ENCODE assay signal across 12 cellular contexts in the genomic region with DNA sequence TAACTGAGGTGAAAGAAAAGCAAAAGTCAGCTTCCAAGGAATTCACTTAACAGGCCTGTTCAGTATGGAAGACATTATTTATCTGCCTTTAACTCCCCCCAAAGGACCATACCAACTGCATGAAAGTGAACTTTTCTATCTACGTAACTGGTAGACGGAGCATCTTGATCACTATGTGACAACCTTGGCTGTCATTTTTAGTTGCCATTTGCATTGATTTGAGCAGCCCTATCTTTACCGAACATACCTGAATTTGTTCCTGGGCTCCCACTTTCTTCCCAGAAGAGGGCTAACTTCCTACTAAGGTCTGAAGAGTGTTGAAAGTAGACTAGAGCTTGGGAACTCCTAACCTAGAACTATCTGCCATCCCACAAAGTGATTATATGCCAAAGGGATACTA. TPM values are rescaled to one million over a fixed set of nuclear protein-coding genes. Genes with fewer than 3 reads are reported as not detected.
DNase-seq lines count a peak whose midpoint lies in the region; ATAC-seq, FAIRE-seq and TF ChIP-seq lines count a peak whose summit lies in the region.
"Had no signal": no experiment of that assay in that cellular context is flagged by ENCODE, and none has a peak within 500 bp of the region (broad histone marks: within the 10 kb centered on the region; RNA-seq: fewer than 3 reads in every experiment).

No MANE protein-coding gene starts in this region.

- CTCF ChIA-PET in activated CD4-positive, alpha-beta memory T cell treated with anti-CD3 and anti-CD28 coated beads for 36 hours (lab: Charles Lee): interaction anchor here (1.1 to 11.8 kb wide), 3 partner anchors 7 to 232 kb away, joined by 3 to 97 read pairs (median 3); partner anchors contain the start of gene SRSF9
- CTCF ChIA-PET in activated CD4-positive, alpha-beta memory T cell treated with anti-CD3 and anti-CD28 coated beads, Interleukin-2, amount 10 ng/mL, durations not matched to agents 7 days and 5 days (lab: Charles Lee): no interaction called here
- CTCF ChIA-PET in PC-3 (lab: Charles Lee): no interaction called here
- CTCF ChIA-PET in endothelial cell of umbilical vein (lab: Charles Lee): no interaction called here

- H3K9me2 ChIP-seq in PC-3 (replicated peaks; ENCODE audit: low read length): no peaks in the 10 kb centered on the region

- BruUV-seq in PC-3 (replicated peaks; lab: Mats Ljungman, UMichigan) (TSS peak; percentile 13), endothelial cell of umbilical vein (replicated peaks; lab: Mats Ljungman, UMichigan) (no TSS peak)

- H3K36me3 ChIP-seq in PC-3 (ENCODE audit: low read depth, low read length) (peaks cover 73% of the 10 kb centered on the region), endothelial cell of umbilical vein (ENCODE audit: control insufficient read depth in 2 of 2, extremely low read depth in 1 of 2, insufficient read depth in 2 of 2, low read length in 2 of 2) (peaks cover 35 to 50% of the 10 kb centered on the region in 2 experiments)

- dilution Hi-C loops in endothelial cell of umbilical vein (cut with MboI; ENCODE audit: extremely low pct_ligation_motif_present, low sequenced_read_pairs): no loop called here

- H4K20me1 ChIP-seq in PC-3 (ENCODE audit: low read length): peaks cover 30% of the 10 kb centered on the region
- no peaks in the 10 kb centered on the region for H4K20me1 ChIP-seq in endothelial cell of umbilical vein (replicated peaks; ENCODE audit: control insufficient read depth, extremely low read depth, insufficient read depth, low read length)

- no peaks in the 10 kb centered on the region for H3K9me1 ChIP-seq in endothelial cell of umbilical vein (replicated peaks; ENCODE audit: control insufficient read depth, extremely low read depth, insufficient read depth, low read length)

- no peaks in the 10 kb centered on the region for H3K27me3 Mint-ChIP-seq in activated CD4-positive, alpha-beta memory T cell treated with anti-CD3 and anti-CD28 coated beads for 36 hours
- no peaks in the 10 kb centered on the region for H3K27me3 Mint-ChIP-seq in activated CD4-positive, alpha-beta memory T cell treated with anti-CD3 and anti-CD28 coated beads, Interleukin-2, amount 10 ng/mL, durations not matched to agents 7 days and 5 days

- no peak overlapping the region for H3K27ac ChIP-seq in PC-3 (ENCODE audit: low read length)
- H3K27ac ChIP-seq in endothelial cell of umbilical vein (ENCODE audit: insufficient read depth, low read depth, low read length): no peak overlapping the region
- H3K27ac ChIP-seq: C4-2B had no signal

- TF ChIP-seq CTCF in PC-3 (conservative IDR thresholded peaks at IDR 0.05; ENCODE audit: low read depth, low read length): no peak
- no peak for TF ChIP-seq CTCF in endothelial cell of umbilical vein (IDR thresholded peaks at IDR 0.05; ENCODE audit: extremely low read depth in 1 of 2, insufficient read depth in 1 of 2, low read depth in 1 of 2, low read length in 2 of 2)

- no peak for DNase-seq in activated CD4-positive, alpha-beta memory T cell treated with anti-CD3 and anti-CD28 coated beads for 36 hours
- DNase-seq in activated CD4-positive, alpha-beta memory T cell treated with anti-CD3 and anti-CD28 coated beads, Interleukin-2, amount 10 ng/mL, durations not matched to agents 7 days and 5 days: no peak
- DNase-seq in PC-3: no peak
- no peak for DNase-seq in endothelial cell of umbilical vein (ENCODE audit: low read depth, low spot score)
- DNase-seq in DMS 273 treated with DMSO at 0.1 percent for 48 hours (lab: John Stamatoyannopoulos, UW): no peak
- DNase-seq: KG1, NCI-H1092, NCI-H1694 had no signal

- no peaks in the 10 kb centered on the region for H3F3A ChIP-seq in PC-3 (ENCODE audit: low read length, unreplicated experiment)

- no peaks in the 10 kb centered on the region for H3K4me1 ChIP-seq in PC-3 (ENCODE audit: insufficient read depth, low read length)
- no peaks in the 10 kb centered on the region for H3K4me1 ChIP-seq in endothelial cell of umbilical vein (ENCODE audit: control insufficient read depth, extremely low read depth, insufficient read depth, low read length)

- no peak for ATAC-seq in PC-3
- no peak for ATAC-seq in HG03439 (IDR thresholded peaks at IDR 0.05; ENCODE audit: unreplicated experiment)
- ATAC-seq: GM12878, HCT116 had no signal

- H3K79me2 ChIP-seq in PC-3 (ENCODE audit: low read length): peaks cover 24% of the 10 kb centered on the region
- H3K79me2 ChIP-seq in endothelial cell of umbilical vein (ENCODE audit: control insufficient read depth, insufficient read depth, low read length): peaks cover 15% of the 10 kb centered on the region

- H3K36me3 Mint-ChIP-seq in activated CD4-positive, alpha-beta memory T cell treated with anti-CD3 and anti-CD28 coated beads for 36 hours: peaks cover 57% of the 10 kb centered on the region
- H3K36me3 Mint-ChIP-seq in activated CD4-positive, alpha-beta memory T cell treated with anti-CD3 and anti-CD28 coated beads, Interleukin-2, amount 10 ng/mL, durations not matched to agents 7 days and 5 days (ENCODE audit: low read depth): peaks cover 72% of the 10 kb centered on the region

- peak overlapping the region; percentile 5 for H3K27ac Mint-ChIP-seq in activated CD4-positive, alpha-beta memory T cell treated with anti-CD3 and anti-CD28 coated beads for 36 hours
- H3K27ac Mint-ChIP-seq in activated CD4-positive, alpha-beta memory T cell treated with anti-CD3 and anti-CD28 coated beads, Interleukin-2, amount 10 ng/mL, durations not matched to agents 7 days and 5 days: no peak overlapping the region

- H3K27me3 ChIP-seq in PC-3 (ENCODE audit: low read length) (no peaks in the 10 kb centered on the region), endothelial cell of umbilical vein (ENCODE audit: control insufficient read depth in 2 of 2, insufficient read depth in 2 of 2, low read length in 2 of 2) (no peaks in the 10 kb centered on the region)

- peaks cover under 1% of the 10 kb centered on the region for H3K4me1 Mint-ChIP-seq in activated CD4-positive, alpha-beta memory T cell treated with anti-CD3 and anti-CD28 coated beads for 36 hours (ENCODE audit: low read depth)
- H3K4me1 Mint-ChIP-seq in activated CD4-positive, alpha-beta memory T cell treated with anti-CD3 and anti-CD28 coated beads, Interleukin-2, amount 10 ng/mL, durations not matched to agents 7 days and 5 days: peaks cover under 1% of the 10 kb centered on the region

- H3K9me3 Mint-ChIP-seq in activated CD4-positive, alpha-beta memory T cell treated with anti-CD3 and anti-CD28 coated beads for 36 hours: no peaks in the 10 kb centered on the region
- H3K9me3 Mint-ChIP-seq in activated CD4-positive, alpha-beta memory T cell treated with anti-CD3 and anti-CD28 coated beads, Interleukin-2, amount 10 ng/mL, durations not matched to agents 7 days and 5 days: no peaks in the 10 kb centered on the region

- POLR2A ChIA-PET in activated CD4-positive, alpha-beta memory T cell treated with anti-CD3 and anti-CD28 coated beads for 36 hours (lab: Charles Lee): no interaction called here
- POLR2A ChIA-PET in activated CD4-positive, alpha-beta memory T cell treated with anti-CD3 and anti-CD28 coated beads, Interleukin-2, amount 10 ng/mL, durations not matched to agents 7 days and 5 days (lab: Charles Lee): interaction anchor here (2.2 kb wide), 1 partner anchor 14 kb away, joined by 6 read pairs; the partner anchor contains the start of genes GATC and TRIAP1
- POLR2A ChIA-PET in PC-3 (lab: Charles Lee; ENCODE audit: unreplicated experiment) (no interaction called here), endothelial cell of umbilical vein (lab: Charles Lee) (interaction anchor here (0.7 kb wide), 1 partner anchor 125 kb away, joined by 6 read pairs; no protein-coding TSS in a partner anchor)

- intact Hi-C loops in activated CD4-positive, alpha-beta memory T cell treated with anti-CD3 and anti-CD28 coated beads for 36 hours (cut with micrococcal nuclease): no loop called here
- intact Hi-C loops in PC-3 (cut with micrococcal nuclease) (no loop called here), endothelial cell of umbilical vein (cut with micrococcal nuclease) (no loop called here)

- H3K9ac ChIP-seq in PC-3 (ENCODE audit: low read length): no peak overlapping the region
- no peak overlapping the region for H3K9ac ChIP-seq in endothelial cell of umbilical vein (replicated peaks; ENCODE audit: extremely low read depth, insufficient read depth, low read length)

- no peak for TF ChIP-seq POLR2A in endothelial cell of umbilical vein (IDR thresholded peaks at IDR 0.05; ENCODE audit: low read depth, low read length)

- H3K9me3 ChIP-seq in PC-3 (ENCODE audit: low read length): no peaks in the 10 kb centered on the region
- H3K9me3 ChIP-seq in endothelial cell of umbilical vein (replicated peaks; ENCODE audit: control insufficient read depth, insufficient read depth, low read length): no peaks in the 10 kb centered on the region

- no peak overlapping the region for H3K4me2 ChIP-seq in PC-3 (ENCODE audit: low read length)
- H3K4me2 ChIP-seq in endothelial cell of umbilical vein (ENCODE audit: insufficient read depth, low read length): no peak overlapping the region

- FAIRE-seq in endothelial cell of umbilical vein (lab: Jason Lieb, UNC): peak; percentile 21
- FAIRE-seq: GM12878 had no signal

- H2AFZ ChIP-seq in PC-3 (ENCODE audit: low read length): no peak overlapping the region
- no peak overlapping the region for H2AFZ ChIP-seq in endothelial cell of umbilical vein (ENCODE audit: low read depth, low read length)

- H3K4me3 Mint-ChIP-seq in activated CD4-positive, alpha-beta memory T cell treated with anti-CD3 and anti-CD28 coated beads for 36 hours: no peak overlapping the region
- no peak overlapping the region for H3K4me3 Mint-ChIP-seq in activated CD4-positive, alpha-beta memory T cell treated with anti-CD3 and anti-CD28 coated beads, Interleukin-2, amount 10 ng/mL, durations not matched to agents 7 days and 5 days

- H3K4me3 ChIP-seq in PC-3 (ENCODE audit: low read length): no peak overlapping the region
- no peak overlapping the region for H3K4me3 ChIP-seq in endothelial cell of umbilical vein (replicated peaks in 1 of 3; ENCODE audit: insufficient read depth in 1 of 3, low read depth in 1 of 3, low read length in 3 of 3)
- H3K4me3 ChIP-seq: GM12878 had no signal

RNA-seq across cellular contexts. Expression of gene SRSF9, which starts 9.4 kb away (rescaled TPM):
- 100 to 1,000 TPM; 218 to 221 TPM for total RNA-seq in activated CD4-positive, alpha-beta memory T cell treated with anti-CD3 and anti-CD28 coated beads for 36 hours
- total RNA-seq in activated CD4-positive, alpha-beta memory T cell treated with anti-CD3 and anti-CD28 coated beads, Interleukin-2, amount 10 ng/mL, durations not matched to agents 7 days and 5 days: 100 to 1,000 TPM; 175 to 180 TPM
- total RNA-seq in PC-3 (2014; rRNA removed): 319 and 382 TPM in 2 replicates
- total RNA-seq in endothelial cell of umbilical vein: 226 and 238 TPM in 2 replicates
- 97.7 and 153 TPM in 2 replicates for polyA plus RNA-seq in endothelial cell of umbilical vein
- polyA plus RNA-seq in endothelial cell of umbilical vein (2011; cell fraction: cytosol; rRNA removed): 147 and 180 TPM in 2 replicates
- 143 and 191 TPM in 2 replicates for polyA plus RNA-seq in endothelial cell of umbilical vein (2011; cell fraction: nucleus; rRNA removed)
- 207 and 216 TPM in 2 replicates for polyA plus RNA-seq in endothelial cell of umbilical vein (2012)
- polyA minus RNA-seq in endothelial cell of umbilical vein: 76.8 TPM in 2 replicates
- 104 TPM for polyA minus RNA-seq in endothelial cell of umbilical vein (2011; cell fraction: cytosol; rRNA and poly(A)+ RNA removed)
- 54.5 and 62.4 TPM in 2 replicates for polyA minus RNA-seq in endothelial cell of umbilical vein (2011; cell fraction: nucleus; rRNA and poly(A)+ RNA removed)

RNA-seq across cellular contexts. Expression of gene GATC, which starts 13.9 kb away (rescaled TPM):
- total RNA-seq in activated CD4-positive, alpha-beta memory T cell treated with anti-CD3 and anti-CD28 coated beads for 36 hours: 10 to 100 TPM; 35.1 to 37.1 TPM
- total RNA-seq in activated CD4-positive, alpha-beta memory T cell treated with anti-CD3 and anti-CD28 coated beads, Interleukin-2, amount 10 ng/mL, durations not matched to agents 7 days and 5 days: 10 to 100 TPM; 28.6 to 29.5 TPM
- total RNA-seq in PC-3 (2014; rRNA removed) (33.8 and 43.2 TPM in 2 replicates), endothelial cell of umbilical vein (28.8 and 33.1 TPM in 2 replicates)
- 11.8 and 13.0 TPM in 2 replicates for polyA plus RNA-seq in endothelial cell of umbilical vein
- 13.8 and 16.5 TPM in 2 replicates for polyA plus RNA-seq in endothelial cell of umbilical vein (2011; cell fraction: cytosol; rRNA removed)
- polyA plus RNA-seq in endothelial cell of umbilical vein (2011; cell fraction: nucleus; rRNA removed): 23.5 and 24.2 TPM in 2 replicates
- 23.7 and 28.0 TPM in 2 replicates for polyA plus RNA-seq in endothelial cell of umbilical vein (2012)
- polyA minus RNA-seq in endothelial cell of umbilical vein: 17.4 and 25.1 TPM in 2 replicates
- polyA minus RNA-seq in endothelial cell of umbilical vein (2011; cell fraction: cytosol; rRNA and poly(A)+ RNA removed): 18.4 TPM
- polyA minus RNA-seq in endothelial cell of umbilical vein (2011; cell fraction: nucleus; rRNA and poly(A)+ RNA removed): 10.0 and 11.4 TPM in 2 replicates

RNA-seq across cellular contexts. Expression of gene TRIAP1, which starts 14.0 kb away (rescaled TPM):
- total RNA-seq in activated CD4-positive, alpha-beta memory T cell treated with anti-CD3 and anti-CD28 coated beads for 36 hours: 10 to 100 TPM; 32.2 to 34.6 TPM
- 10 to 100 TPM; 20.6 to 21.6 TPM for total RNA-seq in activated CD4-positive, alpha-beta memory T cell treated with anti-CD3 and anti-CD28 coated beads, Interleukin-2, amount 10 ng/mL, durations not matched to agents 7 days and 5 days
- 24.0 and 34.5 TPM in 2 replicates for total RNA-seq in PC-3 (2014; rRNA removed)
- 46.0 and 48.1 TPM in 2 replicates for total RNA-seq in endothelial cell of umbilical vein
- 18.0 and 26.1 TPM in 2 replicates for polyA plus RNA-seq in endothelial cell of umbilical vein
- 40.9 and 41.5 TPM in 2 replicates for polyA plus RNA-seq in endothelial cell of umbilical vein (2011; cell fraction: cytosol; rRNA removed)
- polyA plus RNA-seq in endothelial cell of umbilical vein (2011; cell fraction: nucleus; rRNA removed): 14.4 and 19.7 TPM in 2 replicates
- polyA plus RNA-seq in endothelial cell of umbilical vein (2012): 64.9 and 103 TPM in 2 replicates
- polyA minus RNA-seq in endothelial cell of umbilical vein: 10.8 and 11.0 TPM in 2 replicates
- 24.1 TPM for polyA minus RNA-seq in endothelial cell of umbilical vein (2011; cell fraction: cytosol; rRNA and poly(A)+ RNA removed)
- polyA minus RNA-seq in endothelial cell of umbilical vein (2011; cell fraction: nucleus; rRNA and poly(A)+ RNA removed): 5.2 and 6.0 TPM in 2 replicates

RNA-seq across cellular contexts. Expression of gene COX6A1, which starts 22.2 kb away (rescaled TPM):
- total RNA-seq in activated CD4-positive, alpha-beta memory T cell treated with anti-CD3 and anti-CD28 coated beads for 36 hours: 100 to 1,000 TPM; 474 to 478 TPM
- total RNA-seq in activated CD4-positive, alpha-beta memory T cell treated with anti-CD3 and anti-CD28 coated beads, Interleukin-2, amount 10 ng/mL, durations not matched to agents 7 days and 5 days: 100 to 1,000 TPM; 318 to 323 TPM
- 1,664 and 2,042 TPM in 2 replicates for total RNA-seq in PC-3 (2014; rRNA removed)
- total RNA-seq in endothelial cell of umbilical vein: 299 and 302 TPM in 2 replicates
- polyA plus RNA-seq in endothelial cell of umbilical vein: 1,327 and 1,773 TPM in 2 replicates
- 705 and 745 TPM in 2 replicates for polyA plus RNA-seq in endothelial cell of umbilical vein (2011; cell fraction: cytosol; rRNA removed)
- polyA plus RNA-seq in endothelial cell of umbilical vein (2011; cell fraction: nucleus; rRNA removed): 297 and 357 TPM in 2 replicates
- polyA plus RNA-seq in endothelial cell of umbilical vein (2012): 484 and 537 TPM in 2 replicates
- polyA minus RNA-seq in endothelial cell of umbilical vein: 279 and 314 TPM in 2 replicates
- 144 TPM for polyA minus RNA-seq in endothelial cell of umbilical vein (2011; cell fraction: cytosol; rRNA and poly(A)+ RNA removed)
- polyA minus RNA-seq in endothelial cell of umbilical vein (2011; cell fraction: nucleus; rRNA and poly(A)+ RNA removed): 65.2 and 70.2 TPM in 2 replicates

RNA-seq across cellular contexts. Expression of gene DYNLL1, which starts 35.8 kb away (rescaled TPM):
- 100 to 1,000 TPM; 176 to 184 TPM for total RNA-seq in activated CD4-positive, alpha-beta memory T cell treated with anti-CD3 and anti-CD28 coated beads for 36 hours
- 100 to 1,000 TPM; 209 to 216 TPM for total RNA-seq in activated CD4-positive, alpha-beta memory T cell treated with anti-CD3 and anti-CD28 coated beads, Interleukin-2, amount 10 ng/mL, durations not matched to agents 7 days and 5 days
- 283 and 396 TPM in 2 replicates for total RNA-seq in PC-3 (2014; rRNA removed)
- 469 TPM in 2 replicates for total RNA-seq in endothelial cell of umbilical vein
- 538 and 600 TPM in 2 replicates for polyA plus RNA-seq in endothelial cell of umbilical vein
- polyA plus RNA-seq in endothelial cell of umbilical vein (2011; cell fraction: cytosol; rRNA removed): 684 and 687 TPM in 2 replicates
- polyA plus RNA-seq in endothelial cell of umbilical vein (2011; cell fraction: nucleus; rRNA removed): 214 and 254 TPM in 2 replicates
- polyA plus RNA-seq in endothelial cell of umbilical vein (2012): 725 and 951 TPM in 2 replicates
- polyA minus RNA-seq in endothelial cell of umbilical vein: 130 and 133 TPM in 2 replicates
- 137 TPM for polyA minus RNA-seq in endothelial cell of umbilical vein (2011; cell fraction: cytosol; rRNA and poly(A)+ RNA removed)
- polyA minus RNA-seq in endothelial cell of umbilical vein (2011; cell fraction: nucleus; rRNA and poly(A)+ RNA removed): 29.7 and 40.4 TPM in 2 replicates

Comparison
In these comparisons a context has a peak if more than half of its experiments do, and no peak if none do; other contexts are left out.
1. POLR2A ChIA-PET loops: an anchor here in activated CD4-positive, alpha-beta memory T cell treated with anti-CD3 and anti-CD28 coated beads, Interleukin-2, amount 10 ng/mL, durations not matched to agents 7 days and 5 days (2.2 kb wide) and endothelial cell of umbilical vein (0.7 kb wide); none called in activated CD4-positive, alpha-beta memory T cell treated with anti-CD3 and anti-CD28 coated beads for 36 hours and PC-3.